1 cellular context compared by ENCODE assay signal in the genomic region with DNA sequence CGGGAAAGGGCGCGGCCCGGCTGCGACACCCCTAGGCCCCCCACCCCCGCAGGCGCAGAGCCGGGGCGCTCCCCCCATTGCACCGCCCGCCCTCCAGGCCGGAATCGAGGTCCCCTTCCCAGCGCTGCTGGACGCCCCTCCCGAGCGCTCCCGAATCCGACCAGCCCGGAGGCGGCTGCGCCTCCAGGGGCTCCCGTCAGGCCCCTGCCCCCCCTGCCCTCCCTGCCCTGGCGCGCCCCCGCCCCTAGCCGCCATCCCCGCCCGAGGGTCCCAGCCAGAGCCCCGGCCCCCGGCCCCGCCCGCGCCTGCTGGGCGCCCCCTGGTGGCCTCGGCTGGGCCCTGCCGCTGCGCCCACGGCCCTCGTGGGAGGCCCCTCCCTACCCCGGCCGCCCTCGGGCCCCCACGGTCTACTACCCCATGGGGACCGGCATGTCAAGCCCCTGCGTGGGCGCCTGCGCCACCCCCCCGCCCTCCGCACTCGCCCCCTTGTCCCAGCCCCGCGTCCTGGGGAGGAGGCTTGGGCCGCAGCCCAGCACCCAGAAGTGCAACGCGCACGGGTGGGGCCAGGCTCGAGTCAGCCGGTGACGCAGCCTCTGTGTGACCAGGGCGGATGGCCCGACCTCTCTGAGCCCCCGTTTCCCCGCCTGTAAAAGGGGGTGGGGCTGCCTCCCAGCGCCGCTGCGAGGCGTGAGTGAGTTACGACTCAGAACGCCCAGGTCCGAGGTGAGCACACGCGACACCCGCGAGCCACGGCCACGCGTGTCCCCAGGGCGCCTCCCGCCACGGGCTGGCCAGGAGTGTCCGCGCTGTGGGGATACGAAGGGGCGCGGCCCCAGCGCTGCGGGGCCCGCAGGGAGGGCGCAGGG.
TF ChIP-seq lines count a peak whose summit lies in the region.

No MANE protein-coding gene starts in this region.

TF ChIP-seq in HEK293, 187 proteins besides CTCF, POLR2A, EP300 and RAD21 (continued from another document and continues in another):
- TF ChIP-seq PATZ1 (tag by site-specific recombination; IDR thresholded peaks at IDR 0.05) = peak; percentile 90
- no peak for TF ChIP-seq FEZF1 (tag by site-specific recombination; IDR thresholded peaks at IDR 0.05)
- TF ChIP-seq ZNF214 (tag by site-specific recombination; IDR thresholded peaks at IDR 0.05; ENCODE audit: borderline replicate concordance) = no peak
- TF ChIP-seq ZNF704 (tag by site-specific recombination; IDR thresholded peaks at IDR 0.05) = no peak
- no peak for TF ChIP-seq GLI2 (tag by site-specific recombination; IDR thresholded peaks at IDR 0.05; ENCODE audit: borderline replicate concordance, low read depth)
- no peak for TF ChIP-seq ZNF555 (tag by site-specific recombination; conservative IDR thresholded peaks at IDR 0.05)
- TF ChIP-seq, protein P1, sequence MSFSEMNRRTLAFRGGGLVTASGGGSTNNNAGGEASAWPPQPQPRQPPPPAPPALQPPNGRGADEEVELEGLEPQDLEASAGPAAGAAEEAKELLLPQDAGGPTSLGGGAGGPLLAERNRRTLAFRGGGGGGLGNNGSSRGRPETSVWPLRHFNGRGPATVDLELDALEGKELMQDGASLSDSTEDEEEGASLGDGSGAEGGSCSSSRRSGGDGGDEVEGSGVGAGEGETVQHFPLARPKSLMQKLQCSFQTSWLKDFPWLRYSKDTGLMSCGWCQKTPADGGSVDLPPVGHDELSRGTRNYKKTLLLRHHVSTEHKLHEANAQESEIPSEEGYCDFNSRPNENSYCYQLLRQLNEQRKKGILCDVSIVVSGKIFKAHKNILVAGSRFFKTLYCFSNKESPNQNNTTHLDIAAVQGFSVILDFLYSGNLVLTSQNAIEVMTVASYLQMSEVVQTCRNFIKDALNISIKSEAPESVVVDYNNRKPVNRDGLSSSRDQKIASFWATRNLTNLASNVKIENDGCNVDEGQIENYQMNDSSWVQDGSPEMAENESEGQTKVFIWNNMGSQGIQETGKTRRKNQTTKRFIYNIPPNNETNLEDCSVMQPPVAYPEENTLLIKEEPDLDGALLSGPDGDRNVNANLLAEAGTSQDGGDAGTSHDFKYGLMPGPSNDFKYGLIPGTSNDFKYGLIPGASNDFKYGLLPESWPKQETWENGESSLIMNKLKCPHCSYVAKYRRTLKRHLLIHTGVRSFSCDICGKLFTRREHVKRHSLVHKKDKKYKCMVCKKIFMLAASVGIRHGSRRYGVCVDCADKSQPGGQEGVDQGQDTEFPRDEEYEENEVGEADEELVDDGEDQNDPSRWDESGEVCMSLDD (tag by site-specific recombination; IDR thresholded peaks at IDR 0.05) = peak; percentile 69; the same call in 1 of the 2 replicates
- TF ChIP-seq ZSCAN16 (tag by site-specific recombination; IDR thresholded peaks at IDR 0.05) = no peak
- no peak for TF ChIP-seq MEIS1 (CRISPR knock-in tag; IDR thresholded peaks at IDR 0.05; ENCODE audit: borderline replicate concordance)
- TF ChIP-seq ZNF146 (tag by site-specific recombination; IDR thresholded peaks at IDR 0.05) = no peak
- TF ChIP-seq, protein P2, sequence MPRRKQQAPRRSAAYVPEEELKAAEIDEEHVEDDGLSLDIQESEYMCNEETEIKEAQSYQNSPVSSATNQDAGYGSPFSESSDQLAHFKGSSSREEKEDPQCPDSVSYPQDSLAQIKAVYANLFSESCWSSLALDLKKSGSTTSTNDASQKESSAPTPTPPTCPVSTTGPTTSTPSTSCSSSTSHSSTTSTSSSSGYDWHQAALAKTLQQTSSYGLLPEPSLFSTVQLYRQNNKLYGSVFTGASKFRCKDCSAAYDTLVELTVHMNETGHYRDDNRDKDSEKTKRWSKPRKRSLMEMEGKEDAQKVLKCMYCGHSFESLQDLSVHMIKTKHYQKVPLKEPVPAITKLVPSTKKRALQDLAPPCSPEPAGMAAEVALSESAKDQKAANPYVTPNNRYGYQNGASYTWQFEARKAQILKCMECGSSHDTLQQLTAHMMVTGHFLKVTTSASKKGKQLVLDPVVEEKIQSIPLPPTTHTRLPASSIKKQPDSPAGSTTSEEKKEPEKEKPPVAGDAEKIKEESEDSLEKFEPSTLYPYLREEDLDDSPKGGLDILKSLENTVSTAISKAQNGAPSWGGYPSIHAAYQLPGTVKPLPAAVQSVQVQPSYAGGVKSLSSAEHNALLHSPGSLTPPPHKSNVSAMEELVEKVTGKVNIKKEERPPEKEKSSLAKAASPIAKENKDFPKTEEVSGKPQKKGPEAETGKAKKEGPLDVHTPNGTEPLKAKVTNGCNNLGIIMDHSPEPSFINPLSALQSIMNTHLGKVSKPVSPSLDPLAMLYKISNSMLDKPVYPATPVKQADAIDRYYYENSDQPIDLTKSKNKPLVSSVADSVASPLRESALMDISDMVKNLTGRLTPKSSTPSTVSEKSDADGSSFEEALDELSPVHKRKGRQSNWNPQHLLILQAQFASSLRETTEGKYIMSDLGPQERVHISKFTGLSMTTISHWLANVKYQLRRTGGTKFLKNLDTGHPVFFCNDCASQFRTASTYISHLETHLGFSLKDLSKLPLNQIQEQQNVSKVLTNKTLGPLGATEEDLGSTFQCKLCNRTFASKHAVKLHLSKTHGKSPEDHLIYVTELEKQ (tag by site-specific recombination; IDR thresholded peaks at IDR 0.05; ENCODE audit: borderline replicate concordance) = no peak
- TF ChIP-seq ZNF76 (tag by site-specific recombination; IDR thresholded peaks at IDR 0.05; ENCODE audit: borderline replicate concordance, low read depth) = peak; percentile 61; the same call in 1 of the 2 replicates
- no peak for TF ChIP-seq ZNF311 (tag by site-specific recombination; IDR thresholded peaks at IDR 0.05; ENCODE audit: borderline replicate concordance)
- no peak for TF ChIP-seq ZNF416 (tag by site-specific recombination; IDR thresholded peaks at IDR 0.05)
- no peak for TF ChIP-seq ZSCAN23 (tag by site-specific recombination; IDR thresholded peaks at IDR 0.05)
- TF ChIP-seq ZNF558 (tag by site-specific recombination; IDR thresholded peaks at IDR 0.05) = no peak
- TF ChIP-seq SETDB1 (IDR thresholded peaks at IDR 0.05; ENCODE audit: insufficient read length, low read length) = no peak
- TF ChIP-seq SCRT2 (tag by site-specific recombination; IDR thresholded peaks at IDR 0.05) = no peak
- TF ChIP-seq ZNF274 (IDR thresholded peaks at IDR 0.05; ENCODE audit: low read length) = no peak
- no peak for TF ChIP-seq ZNF274 (tag by site-specific recombination; IDR thresholded peaks at IDR 0.05; ENCODE audit: borderline replicate concordance)
- TF ChIP-seq ZNF843 (tag by site-specific recombination; IDR thresholded peaks at IDR 0.05) = no peak
- TF ChIP-seq OSR2 (tag by site-specific recombination; IDR thresholded peaks at IDR 0.05) = no peak
- TF ChIP-seq ZNF585B (tag by site-specific recombination; IDR thresholded peaks at IDR 0.05) = no peak
- TF ChIP-seq YY1 (tag by site-specific recombination; IDR thresholded peaks at IDR 0.05) = no peak
- no peak for TF ChIP-seq ZNF701 (tag by site-specific recombination; IDR thresholded peaks at IDR 0.05)
- TF ChIP-seq SALL2 (tag by site-specific recombination; IDR thresholded peaks at IDR 0.05; ENCODE audit: borderline replicate concordance) = no peak
- no peak for TF ChIP-seq ZNF132 (tag by site-specific recombination; IDR thresholded peaks at IDR 0.05; ENCODE audit: borderline replicate concordance)
- TF ChIP-seq ZNF571 (tag by site-specific recombination; IDR thresholded peaks at IDR 0.05) = no peak
- no peak for TF ChIP-seq ZNF48 (tag by site-specific recombination; IDR thresholded peaks at IDR 0.05)
- TF ChIP-seq, protein P3, sequence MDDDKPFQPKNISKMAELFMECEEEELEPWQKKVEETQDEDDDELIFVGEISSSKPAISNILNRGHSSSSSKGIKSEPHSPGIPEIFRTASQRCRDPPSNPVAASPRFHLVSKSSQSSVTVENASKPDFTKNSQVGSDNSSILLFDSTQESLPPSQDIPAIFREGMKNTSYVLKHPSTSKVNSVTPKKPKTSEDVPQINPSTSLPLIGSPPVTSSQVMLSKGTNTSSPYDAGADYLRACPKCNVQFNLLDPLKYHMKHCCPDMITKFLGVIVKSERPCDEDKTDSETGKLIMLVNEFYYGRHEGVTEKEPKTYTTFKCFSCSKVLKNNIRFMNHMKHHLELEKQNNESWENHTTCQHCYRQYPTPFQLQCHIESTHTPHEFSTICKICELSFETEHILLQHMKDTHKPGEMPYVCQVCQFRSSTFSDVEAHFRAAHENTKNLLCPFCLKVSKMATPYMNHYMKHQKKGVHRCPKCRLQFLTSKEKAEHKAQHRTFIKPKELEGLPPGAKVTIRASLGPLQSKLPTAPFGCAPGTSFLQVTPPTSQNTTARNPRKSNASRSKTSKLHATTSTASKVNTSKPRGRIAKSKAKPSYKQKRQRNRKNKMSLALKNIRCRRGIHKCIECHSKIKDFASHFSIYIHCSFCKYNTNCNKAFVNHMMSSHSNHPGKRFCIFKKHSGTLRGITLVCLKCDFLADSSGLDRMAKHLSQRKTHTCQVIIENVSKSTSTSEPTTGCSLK (tag by site-specific recombination; IDR thresholded peaks at IDR 0.05) = no peak
- no peak for TF ChIP-seq ZNF121 (tag by site-specific recombination; IDR thresholded peaks at IDR 0.05)
- TF ChIP-seq RBAK (tag by site-specific recombination; IDR thresholded peaks at IDR 0.05) = no peak
- peak; percentile 55; the same call in 1 of the 2 replicates for TF ChIP-seq ZNF777 (tag by site-specific recombination; IDR thresholded peaks at IDR 0.05; ENCODE audit: borderline replicate concordance)
- TF ChIP-seq, protein P4, sequence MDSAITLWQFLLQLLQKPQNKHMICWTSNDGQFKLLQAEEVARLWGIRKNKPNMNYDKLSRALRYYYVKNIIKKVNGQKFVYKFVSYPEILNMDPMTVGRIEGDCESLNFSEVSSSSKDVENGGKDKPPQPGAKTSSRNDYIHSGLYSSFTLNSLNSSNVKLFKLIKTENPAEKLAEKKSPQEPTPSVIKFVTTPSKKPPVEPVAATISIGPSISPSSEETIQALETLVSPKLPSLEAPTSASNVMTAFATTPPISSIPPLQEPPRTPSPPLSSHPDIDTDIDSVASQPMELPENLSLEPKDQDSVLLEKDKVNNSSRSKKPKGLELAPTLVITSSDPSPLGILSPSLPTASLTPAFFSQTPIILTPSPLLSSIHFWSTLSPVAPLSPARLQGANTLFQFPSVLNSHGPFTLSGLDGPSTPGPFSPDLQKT (IDR thresholded peaks at IDR 0.05; ENCODE audit: borderline replicate concordance, low read depth, low read length) = no peak
- no peak for TF ChIP-seq ZNF560 (tag by site-specific recombination; IDR thresholded peaks at IDR 0.05; ENCODE audit: borderline replicate concordance)
- TF ChIP-seq PRDM2 (tag by site-specific recombination; IDR thresholded peaks at IDR 0.05; ENCODE audit: borderline replicate concordance) = no peak
- no peak for TF ChIP-seq ZNF426 (tag by site-specific recombination; IDR thresholded peaks at IDR 0.05)
- no peak for TF ChIP-seq ZNF157 (tag by site-specific recombination; IDR thresholded peaks at IDR 0.05)
- no peak for TF ChIP-seq TRIM28 (IDR thresholded peaks at IDR 0.05; ENCODE audit: borderline replicate concordance, low read length)
- no peak for TF ChIP-seq ZNF221 (tag by site-specific recombination; IDR thresholded peaks at IDR 0.05; ENCODE audit: borderline replicate concordance)
